Comparison of ENCODE assay signal across 8 cellular contexts in the genomic region with DNA sequence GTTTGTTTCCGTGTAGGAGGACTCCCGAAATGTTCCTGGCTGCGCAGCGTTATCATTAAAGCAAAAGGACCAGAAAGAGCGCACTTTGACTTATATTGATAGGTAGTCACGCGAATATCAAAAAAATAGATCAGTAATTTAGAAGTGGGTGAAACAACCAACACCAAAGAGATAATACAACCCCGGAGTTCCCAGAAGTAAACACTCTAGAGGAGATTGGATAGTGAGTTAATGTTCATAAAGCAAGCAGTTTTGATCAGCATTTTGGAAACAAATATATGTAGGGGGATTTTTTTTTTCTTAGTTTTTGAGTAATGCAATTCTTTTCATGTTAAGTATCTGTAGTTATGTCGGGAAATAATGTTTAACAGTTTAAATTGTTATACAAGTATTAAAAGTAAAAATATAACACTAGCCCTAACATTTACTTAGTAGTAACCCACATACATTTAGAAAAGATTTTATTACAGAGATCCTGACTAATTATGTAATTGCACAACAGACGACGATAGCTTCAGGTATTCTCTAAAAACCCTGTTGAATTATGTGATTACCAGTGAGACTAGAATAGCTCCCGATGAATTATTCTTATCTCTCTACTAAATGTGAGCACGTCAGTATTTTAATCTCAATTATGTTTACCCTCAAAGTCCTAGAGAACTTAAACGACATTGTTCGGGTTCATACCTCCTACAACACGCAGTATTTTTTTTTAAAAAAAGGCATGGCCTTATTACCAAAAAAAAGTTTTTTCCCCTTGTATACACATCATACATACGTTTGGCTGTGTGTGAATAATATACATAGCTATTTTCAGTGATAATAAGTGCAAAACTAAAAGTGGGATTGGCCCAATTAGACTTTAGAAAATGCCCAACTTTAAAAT. TPM values are rescaled to one million over a fixed set of nuclear protein-coding genes. Genes with fewer than 3 reads are reported as not detected.
A peak's percentile ranks its signal among the peaks of the same experiment; 100 is the strongest.
DNase-seq lines count a peak whose midpoint lies in the region; ATAC-seq, FAIRE-seq and TF ChIP-seq lines count a peak whose summit lies in the region.

No MANE protein-coding gene starts in this region.

- no peaks in the 10 kb centered on the region for H3K9me3 Mint-ChIP-seq in T-helper 1 cell treated with Interleukin-12 subunit alpha and Interleukin-12 subunit beta and Interleukin-4 antibody, amounts not matched to agents 30 μg/mL and 1 μg/mL, for 36 hours

- no peak for TF ChIP-seq POLR2A in GM12878 (IDR thresholded peaks at IDR 0.05; ENCODE audit: low read depth, low read length)
- no peak for TF ChIP-seq POLR2A in thyroid gland (IDR thresholded peaks at IDR 0.05)

- peak overlapping the region; percentile 61 for H3K4me3 ChIP-seq in MG63
- H3K4me3 ChIP-seq in GM12878, result peak overlapping the region; percentile 86
- peak overlapping the region; percentile 45 to 72 (median 67) for H3K4me3 ChIP-seq in thyroid gland (replicated peaks in 1 of 3)

- DNase-seq in T-helper 1 cell (no peak), MG63 (no peak), GM12878 (ENCODE audit: low read depth, low spot score) (no peak), left lobe of liver (ENCODE audit: low spot score) (no peak), thyroid gland (no peak), KG1 (lab: John Stamatoyannopoulos, UW) (no peak)
- no peak for DNase-seq in stimulated activated CD4-positive, alpha-beta T cell treated with anti-CD3 and anti-CD28 coated beads, Interleukin-15, amount 100 ng/mL, for 24 hours

- H3K27me3 ChIP-seq in MG63, result no peaks in the 10 kb centered on the region
- no peaks in the 10 kb centered on the region for H3K27me3 ChIP-seq in GM12878 (replicated peaks in 1 of 2; ENCODE audit: control insufficient read depth in 2 of 2, insufficient read depth in 2 of 2, low read length in 1 of 2)
- no peaks in the 10 kb centered on the region for H3K27me3 ChIP-seq in thyroid gland

- RAD21 ChIA-PET in GM12878 (lab: Charles Lee; ENCODE audit: unreplicated experiment), result no interaction called here

- H3K27ac ChIP-seq in GM12878 (ENCODE audit: control insufficient read depth, insufficient read depth) (no peak overlapping the region), thyroid gland (peak overlapping the region; percentile 89 to 100 (median 94))

- no peak for FAIRE-seq in GM12878 (lab: Jason Lieb, UNC)

- intact Hi-C loops in GM12878 (cut with micrococcal nuclease; ENCODE audit: unreplicated experiment) (no loop called here), thyroid gland (cut with DNase I) (no loop called here)

- TF ChIP-seq CTCF in GM12878 (IDR thresholded peaks at IDR 0.05 in 2 of 3, conservative IDR thresholded peaks at IDR 0.05 in 1 of 3; ENCODE audit: control insufficient read depth in 2 of 3, extremely low read depth in 1 of 3, insufficient read depth in 1 of 3, low read depth in 3 of 3, low read length in 3 of 3) (no peak), thyroid gland (IDR thresholded peaks at IDR 0.05) (no peak)

- peak overlapping the region; percentile 37 for H3K27ac Mint-ChIP-seq in T-helper 1 cell treated with Interleukin-12 subunit alpha and Interleukin-12 subunit beta and Interleukin-4 antibody, amounts not matched to agents 30 μg/mL and 1 μg/mL, for 36 hours

- H3K9ac ChIP-seq in GM12878 (ENCODE audit: control insufficient read depth, insufficient read depth, low read length), result peak overlapping the region; percentile 74

- H3K4me3 Mint-ChIP-seq in T-helper 1 cell treated with Interleukin-12 subunit alpha and Interleukin-12 subunit beta and Interleukin-4 antibody, amounts not matched to agents 30 μg/mL and 1 μg/mL, for 36 hours, result peak overlapping the region; percentile 81

- peak overlapping the region; percentile 91 for H3K4me2 ChIP-seq in GM12878 (ENCODE audit: control insufficient read depth, insufficient read depth)

- peak overlapping the region; percentile 87 for H2AFZ ChIP-seq in GM12878 (ENCODE audit: control insufficient read depth, low read depth, low read length)

- H3K27me3 Mint-ChIP-seq in T-helper 1 cell treated with Interleukin-12 subunit alpha and Interleukin-12 subunit beta and Interleukin-4 antibody, amounts not matched to agents 30 μg/mL and 1 μg/mL, for 36 hours (ENCODE audit: low read depth), result peaks cover 65% of the 10 kb centered on the region

- ATAC-seq in GM12878 (no peak; the same call in 2 of the 3 replicates), left lobe of liver (peak; percentile 39)

- no peaks in the 10 kb centered on the region for H4K20me1 ChIP-seq in GM12878 (ENCODE audit: control insufficient read depth, insufficient read depth)

- POLR2A ChIA-PET in GM12878 (lab: Charles Lee), result no interaction called here

- no peak for TF ChIP-seq RAD21 in GM12878 (IDR thresholded peaks at IDR 0.05; ENCODE audit: insufficient read depth, low read depth, low read length)

- WGBS in GM12878 (ENCODE audit: insufficient coverage, insufficient replicate concordance, low lambda C conversion rate, missing lambda C conversion rate), result 36% methylated on average over 17 of the region's 17 CpGs
- WGBS in thyroid gland, 2 donors, result 37 to 40% methylated on average over 17 of the region's 17 CpGs

- TF ChIP-seq EP300 in GM12878 (IDR thresholded peaks at IDR 0.05; ENCODE audit: borderline replicate concordance in 1 of 2, control insufficient read depth in 1 of 2, low read depth in 2 of 2, low read length in 2 of 2), result no peak

- in situ Hi-C loops in GM12878 (cut with MboI), result no loop called here

- peaks cover 2% of the 10 kb centered on the region; the same call in 1 of the 2 replicates for H3K4me1 ChIP-seq in GM12878 (ENCODE audit: control insufficient read depth, insufficient read depth, low read length)
- peaks cover 11 to 20% of the 10 kb centered on the region in 2 donors for H3K4me1 ChIP-seq in thyroid gland

- BruUV-seq in GM12878 (replicated peaks; lab: Mats Ljungman, UMichigan), result no TSS peak

- H3K36me3 Mint-ChIP-seq in T-helper 1 cell treated with Interleukin-12 subunit alpha and Interleukin-12 subunit beta and Interleukin-4 antibody, amounts not matched to agents 30 μg/mL and 1 μg/mL, for 36 hours (ENCODE audit: low read depth), result peaks cover 2% of the 10 kb centered on the region

- H3K36me3 ChIP-seq in MG63, result no peaks in the 10 kb centered on the region
- H3K36me3 ChIP-seq in GM12878 (ENCODE audit: control insufficient read depth in 2 of 2, insufficient read depth in 2 of 2, low read length in 1 of 2), result no peaks in the 10 kb centered on the region
- H3K36me3 ChIP-seq in thyroid gland, result no peaks in the 10 kb centered on the region

- H3K79me2 ChIP-seq in GM12878 (ENCODE audit: control insufficient read depth, insufficient read depth, low read length), result no peaks in the 10 kb centered on the region

- H3K4me1 Mint-ChIP-seq in T-helper 1 cell treated with Interleukin-12 subunit alpha and Interleukin-12 subunit beta and Interleukin-4 antibody, amounts not matched to agents 30 μg/mL and 1 μg/mL, for 36 hours (ENCODE audit: low read depth), result peaks cover 9% of the 10 kb centered on the region

- SMC1A ChIA-PET in GM12878 (lab: Charles Lee; ENCODE audit: uncharacterized antibody, unreplicated experiment), result interaction anchor here (1.1 kb wide), 1 partner anchor 14 kb away, joined by 3 read pairs; no protein-coding TSS in a partner anchor

- H3K9me3 ChIP-seq in MG63 (no peaks in the 10 kb centered on the region), GM12878 (replicated peaks; ENCODE audit: control insufficient read depth, insufficient read depth, low read length) (no peaks in the 10 kb centered on the region), thyroid gland (no peaks in the 10 kb centered on the region)

- CTCF ChIA-PET in GM12878 (lab: Yijun Ruan, JAX), result interaction anchor here (0.8 to 1.9 kb wide), 2 partner anchors 30 to 46 kb away, joined by 3 to 11 read pairs; no protein-coding TSS in a partner anchor

TF ChIP-seq in GM12878, 131 proteins besides CTCF, POLR2A, EP300 and RAD21:
- TF ChIP-seq MEF2B (IDR thresholded peaks at IDR 0.05; ENCODE audit: partially characterized antibody, poor library complexity, severe bottlenecking), result no peak
- 0 out of 2 replicates have a peak, but pooled peaks have one; percentile 38 for TF ChIP-seq BMI1 (IDR thresholded peaks at IDR 0.05; ENCODE audit: borderline replicate concordance)

RNA-seq across cellular contexts. Expression of a gene that starts 9.4 kb away (rescaled TPM):
- total RNA-seq in MG63 (2014; rRNA removed; shearing (Covaris generic); ENCODE audit: low replicate concordance), result 47.3 and 62.1 TPM in 2 replicates
- 0.10 TPM in 1 of 2 replicates, not detected in the other for total RNA-seq in GM12878 (2013; cell fraction: nucleolus; rRNA removed)
- under 0.01 and 0.11 TPM in 2 replicates for total RNA-seq in GM12878 (2014; rRNA removed)
- total RNA-seq in GM12878 (2014; rRNA removed; fragmentation: Illumina TruSeq; extraction: Trizol), result 0.04 TPM in 1 of 2 replicates, not detected in the other
- 0.16 and 0.18 TPM in 2 replicates for total RNA-seq in GM12878 (2021)
- polyA plus RNA-seq in GM12878 (2011; ENCODE audit: low read depth), result not detected
- polyA plus RNA-seq in GM12878 (2011; rRNA removed), result 0.05 and 0.06 TPM in 2 replicates
- 0.01 and 0.15 TPM in 2 replicates for polyA plus RNA-seq in GM12878 (2011; cell fraction: cytosol; rRNA removed)
- 0.10 and 0.27 TPM in 2 replicates for polyA plus RNA-seq in GM12878 (2011; cell fraction: nucleus; rRNA removed)
- polyA plus RNA-seq in GM12878 (2012), result 0.03 and 0.06 TPM in 2 replicates
- polyA plus RNA-seq in GM12878 (2014; fragmentation: Illumina TruSeq; extraction: Trizol), result 0.01 TPM in 1 of 2 replicates, not detected in the other
- polyA plus RNA-seq in GM12878 (2014; fragmentation: Nextera tagmentation; extraction: Ambion mirVana), result not detected
- not detected in 2 replicates for polyA plus RNA-seq in GM12878 (2014; rRNA removed)
- under 1 TPM; 0.14 to 0.19 TPM for polyA plus RNA-seq in GM12878 (2016; fragmentation: Nextera tagmentation; extraction: Ambion mirVana)
- 0.22 TPM in 1 of 2 replicates, not detected in the other for polyA minus RNA-seq in GM12878 (2011; rRNA and poly(A)+ RNA removed)
- 0.27 TPM in 1 of 2 replicates, not detected in the other for polyA minus RNA-seq in GM12878 (2011; cell fraction: cytosol; rRNA and poly(A)+ RNA removed)
- 0.36 and 0.48 TPM in 2 replicates for polyA minus RNA-seq in GM12878 (2011; cell fraction: nucleus; rRNA and poly(A)+ RNA removed)
- total RNA-seq in left lobe of liver, result 38.4 TPM
- 100 to 1,000 TPM in 3 of 4 donors, 10 to 100 TPM in 1; 57.9 to 144 (median 125) TPM for total RNA-seq in thyroid gland

Comparison
In these comparisons a context has a peak if more than half of its experiments do, and no peak if none do; other contexts are left out.
1. RNA of a gene that starts 9.4 kb away (total RNA-seq): 57.9 to 144 TPM in thyroid gland, 47.3 to 62.1 TPM in MG63 and 38.4 TPM in left lobe of liver (single experiment); under 0.01 to 0.18 TPM in GM12878; every median in the first group is over 10 times any median in the second.
2. Peak in every context shown above with its lines, with median percentiles within 50 percentile points of each other: H3K4me3 ChIP-seq.